ENCODE assay signal across 10 cellular contexts in genomic region chr3:20038679-20039078, GRCh38. TPM values are rescaled to one million over a fixed set of nuclear protein-coding genes. Genes with fewer than 3 reads are reported as not detected.
DNase-seq lines count a peak whose midpoint lies in the region; TF ChIP-seq lines count a peak whose summit lies in the region.
"Had no signal": no experiment of that assay in that cellular context is flagged by ENCODE, and none has a peak within 500 bp of the region (broad histone marks: within the 10 kb centered on the region; RNA-seq: fewer than 3 reads in every experiment).

No MANE protein-coding gene starts in this region.

- H3K14ac ChIP-seq in mesenchymal stem cell (ENCODE audit: low read length in 2 of 2) = no peak overlapping the region

- H4K91ac ChIP-seq in mesenchymal stem cell (ENCODE audit: low read length) = no peak overlapping the region

- no peak for TF ChIP-seq CTCF in tibial nerve (IDR thresholded peaks at IDR 0.05)

- no peak overlapping the region for H2BK5ac ChIP-seq in mesenchymal stem cell (ENCODE audit: low read depth, low read length, poor library complexity, severe bottlenecking)

- peaks cover 31% of the 10 kb centered on the region for H3K4me1 Mint-ChIP-seq in activated naive CD4-positive, alpha-beta T cell treated with anti-CD3 and anti-CD28 coated beads for 36 hours (ENCODE audit: low read depth)

- H3K9ac ChIP-seq in mesenchymal stem cell (ENCODE audit: low read length) = peak overlapping the region; percentile 80

- no peaks in the 10 kb centered on the region for H3K9me3 ChIP-seq in mesenchymal stem cell (ENCODE audit: control insufficient read depth, low read length)
- no peaks in the 10 kb centered on the region for H3K9me3 ChIP-seq in tibial nerve

- no peaks in the 10 kb centered on the region for H3K27me3 ChIP-seq in mesenchymal stem cell (ENCODE audit: control insufficient read depth in 1 of 2, insufficient read depth in 1 of 2, low read length in 2 of 2)
- no peaks in the 10 kb centered on the region for H3K27me3 ChIP-seq in tibial nerve
- peaks cover 4% of the 10 kb centered on the region; the same call in 1 of the 2 replicates for H3K27me3 ChIP-seq in H7 (ENCODE audit: control insufficient read depth, insufficient read depth, low read length)

- TF ChIP-seq POLR2A in tibial nerve (IDR thresholded peaks at IDR 0.05) = no peak

- peak overlapping the region in 1 of 2 experiments; percentile 79 for H3K4me3 ChIP-seq in mesenchymal stem cell (ENCODE audit: insufficient read depth in 1 of 2, low read depth in 1 of 2, low read length in 2 of 2)
- peak overlapping the region; percentile 84 to 97 (median 88) for H3K4me3 ChIP-seq in tibial nerve
- no peak overlapping the region for H3K4me3 ChIP-seq in H7 (ENCODE audit: insufficient read depth, low read depth, low read length)

- no peaks in the 10 kb centered on the region for H3K9me3 Mint-ChIP-seq in activated naive CD4-positive, alpha-beta T cell treated with anti-CD3 and anti-CD28 coated beads for 36 hours

- intact Hi-C loops in activated naive CD4-positive, alpha-beta T cell treated with anti-CD3 and anti-CD28 coated beads for 36 hours (cut with micrococcal nuclease) = loop anchor here (1.0 to 2.0 kb wide), 5 partner anchors 66 to 892 kb away; partner anchors contain the start of genes RAB5A and SGO1

- H4K8ac ChIP-seq in mesenchymal stem cell (ENCODE audit: low read length) = no peak overlapping the region

- no peak overlapping the region for H2AFZ ChIP-seq in mesenchymal stem cell (ENCODE audit: low read depth, low read length)

- peak overlapping the region; percentile 85 for H3K27ac Mint-ChIP-seq in activated naive CD4-positive, alpha-beta T cell treated with anti-CD3 and anti-CD28 coated beads for 36 hours

- peak overlapping the region; percentile 54 for H3K4me2 ChIP-seq in mesenchymal stem cell (ENCODE audit: low read length, poor library complexity, severe bottlenecking)

- H3K23ac ChIP-seq in mesenchymal stem cell (ENCODE audit: low read length in 2 of 2) = no peak overlapping the region

- H3K27ac ChIP-seq in angular gyrus (ENCODE audit: low read depth, low read length) (peak overlapping the region; percentile 93), mesenchymal stem cell (ENCODE audit: low read length, poor library complexity, severe bottlenecking) (no peak overlapping the region), tibial nerve (peak overlapping the region; percentile 92 to 99 (median 98))

- peaks cover 11% of the 10 kb centered on the region for H3K79me1 ChIP-seq in mesenchymal stem cell (replicated peaks; ENCODE audit: low read length, poor library complexity, severe bottlenecking)

- peak overlapping the region; percentile 75 for H3K4me3 Mint-ChIP-seq in activated naive CD4-positive, alpha-beta T cell treated with anti-CD3 and anti-CD28 coated beads for 36 hours

- H3K18ac ChIP-seq in mesenchymal stem cell (ENCODE audit: low read depth in 1 of 2, low read length in 2 of 2) = no peak overlapping the region

- peaks cover 10% of the 10 kb centered on the region for H3K4me1 ChIP-seq in mesenchymal stem cell (ENCODE audit: control insufficient read depth, insufficient read depth, low read depth, low read length)
- peaks cover 0 to 35% (median 25%) of the 10 kb centered on the region in 4 donors for H3K4me1 ChIP-seq in tibial nerve

- no peak overlapping the region for H2BK120ac ChIP-seq in mesenchymal stem cell (ENCODE audit: low read depth, low read length)

- CTCF ChIA-PET in activated naive CD4-positive, alpha-beta T cell treated with anti-CD3 and anti-CD28 coated beads for 36 hours (lab: Charles Lee) = interaction anchor here (0.6 to 1.1 kb wide), 2 partner anchors 153 to 159 kb away, joined by 3 read pairs; no protein-coding TSS in a partner anchor

- no peak for DNase-seq in activated naive CD4-positive, alpha-beta T cell treated with anti-CD3 and anti-CD28 coated beads for 36 hours
- DNase-seq in activated naive CD4-positive, alpha-beta T cell treated with Interleukin-2 at 50 U/mL for 16 hours = no peak
- DNase-seq in mesenchymal stem cell (no peak), tibial nerve (ENCODE audit: low spot score in 2 of 2) (no peak), NCI-H2171 (lab: John Stamatoyannopoulos, UW) (no peak), activated gamma-delta T cell treated with Interleukin-2 at 50 U/mL for 16 hours (no peak), H7 (no peak)

- no peak overlapping the region for H2BK15ac ChIP-seq in mesenchymal stem cell (ENCODE audit: low read depth, poor library complexity, severe bottlenecking)

- H2BK12ac ChIP-seq in mesenchymal stem cell (ENCODE audit: low read length in 2 of 2) = no peak overlapping the region

- no peak overlapping the region for H2AK5ac ChIP-seq in mesenchymal stem cell (ENCODE audit: low read length, severe bottlenecking)

- H3K36me3 Mint-ChIP-seq in activated naive CD4-positive, alpha-beta T cell treated with anti-CD3 and anti-CD28 coated beads for 36 hours (ENCODE audit: low read depth) = no peaks in the 10 kb centered on the region

- H3K36me3 ChIP-seq in mesenchymal stem cell (ENCODE audit: control insufficient read depth in 1 of 2, insufficient read depth in 2 of 2, low read depth in 1 of 2, low read length in 2 of 2) = no peaks in the 10 kb centered on the region
- H3K36me3 ChIP-seq in tibial nerve = no peaks in the 10 kb centered on the region
- no peaks in the 10 kb centered on the region for H3K36me3 ChIP-seq in H7 (replicated peaks; ENCODE audit: control insufficient read depth, insufficient read depth, low read length)

- no peaks in the 10 kb centered on the region for H3K27me3 Mint-ChIP-seq in activated naive CD4-positive, alpha-beta T cell treated with anti-CD3 and anti-CD28 coated beads for 36 hours (ENCODE audit: low read depth)

- WGBS in mesenchymal stem cell = 63% methylated on average over 6 of the region's 6 CpGs
- WGBS in tibial nerve, 2 donors = 20 to 34% methylated on average over 6 of the region's 6 CpGs

- no peak overlapping the region for H3K4ac ChIP-seq in mesenchymal stem cell (ENCODE audit: low read depth in 1 of 2, low read length in 2 of 2)

- TF ChIP-seq EP300 in tibial nerve (IDR thresholded peaks at IDR 0.05) = no peak

RNA-seq across cellular contexts. Expression of gene KAT2B, which starts 1.6 kb away (rescaled TPM):
- total RNA-seq in activated naive CD4-positive, alpha-beta T cell treated with anti-CD3 and anti-CD28 coated beads for 36 hours = 10 to 100 TPM in 1 of 2 experiments, 1 to 10 TPM in 1; 9.4 to 11.5 TPM
- 6.0 TPM for polyA plus RNA-seq in mesenchymal stem cell (2013, experiment 1 of 2)
- polyA plus RNA-seq in mesenchymal stem cell (2013, experiment 2 of 2) = 5.4 TPM
- 10 to 100 TPM; 34.5 to 87.2 (median 60.1) TPM for total RNA-seq in tibial nerve
- total RNA-seq in H7 (2014; rRNA removed; shearing (Covaris generic)) = 0.31 and 0.78 TPM in 2 replicates

RNA-seq across cellular contexts. Expression of gene PP2D1, which starts 26.6 kb away (rescaled TPM):
- not detected for total RNA-seq in activated naive CD4-positive, alpha-beta T cell treated with anti-CD3 and anti-CD28 coated beads for 36 hours
- polyA plus RNA-seq in mesenchymal stem cell (2013, experiment 1 of 2) = not detected
- not detected for polyA plus RNA-seq in mesenchymal stem cell (2013, experiment 2 of 2)
- total RNA-seq in tibial nerve = not detected
- total RNA-seq in H7 (2014; rRNA removed; shearing (Covaris generic)) = not detected in 2 replicates
- total RNA-seq: bronchial epithelial cell, H4 had no signal
